ENCODE assay signal across 8 cellular contexts in genomic region chr9:89661391-89661949, GRCh38. TPM values are rescaled to one million over a fixed set of nuclear protein-coding genes. Genes with fewer than 3 reads are reported as not detected.
DNase-seq lines count a peak whose midpoint lies in the region; ATAC-seq and TF ChIP-seq lines count a peak whose summit lies in the region.

No MANE protein-coding gene starts in this region.

- no peaks in the 10 kb centered on the region for H3K79me2 ChIP-seq in parathyroid adenoma

- no peak overlapping the region for H3K9ac ChIP-seq in parathyroid adenoma

- H3K9me3 ChIP-seq in heart right ventricle = no peaks in the 10 kb centered on the region
- no peaks in the 10 kb centered on the region for H3K9me3 ChIP-seq in parathyroid adenoma (ENCODE audit: control insufficient read depth, low read length)

- peak overlapping the region; percentile 71 for H3K4me2 ChIP-seq in parathyroid adenoma (ENCODE audit: low read length)

- TF ChIP-seq CTCF in C4-2B (conservative IDR thresholded peaks at IDR 0.05) = no peak
- no peak for TF ChIP-seq CTCF in VCaP (conservative IDR thresholded peaks at IDR 0.05)
- no peak for TF ChIP-seq CTCF in heart right ventricle (IDR thresholded peaks at IDR 0.05)
- TF ChIP-seq CTCF in parathyroid adenoma (IDR thresholded peaks at IDR 0.05) = no peak

- ATAC-seq in heart right ventricle (peak; percentile 25 to 82 (median 60)), GM19023 (IDR thresholded peaks at IDR 0.05; ENCODE audit: unreplicated experiment) (no peak)

- no peaks in the 10 kb centered on the region for H3K27me3 ChIP-seq in heart right ventricle
- H3K27me3 ChIP-seq in parathyroid adenoma (ENCODE audit: control insufficient read depth, insufficient read depth, low read length) = no peaks in the 10 kb centered on the region

- DNase-seq in heart right ventricle (no peak), D341Med (ENCODE audit: low spot score) (no peak), DMS79 treated with DMSO at 0.1 percent for 48 hours (lab: John Stamatoyannopoulos, UW) (no peak)
- DNase-seq in activated T-cell treated with anti-CD3 and anti-CD28 coated beads, Interleukin-2, amount 50 U/mL, for 48 hours = no peak

- WGBS in heart right ventricle, 2 donors = 12 to 20% methylated on average over 13 of the region's 13 CpGs

- peaks cover 4 to 57% (median 22%) of the 10 kb centered on the region in 9 donors for H3K4me1 ChIP-seq in heart right ventricle
- peaks cover 36% of the 10 kb centered on the region for H3K4me1 ChIP-seq in parathyroid adenoma

- H2AFZ ChIP-seq in parathyroid adenoma = peak overlapping the region; percentile 88

- intact Hi-C loops in heart right ventricle (cut with DNase I) = loop anchor here in 1 of 10 donors (5.0 kb wide), 1 partner anchor 54 kb away; the partner anchor contains the start of gene GADD45G

- peak overlapping the region in 6 of 10 donors; percentile 34 to 51 (median 49) for H3K4me3 ChIP-seq in heart right ventricle
- peak overlapping the region; percentile 44 for H3K4me3 ChIP-seq in parathyroid adenoma (ENCODE audit: low read depth, low read length)

- H3K27ac ChIP-seq in C4-2B (peak overlapping the region; percentile 89), VCaP (peak overlapping the region; percentile 95), heart right ventricle (peak overlapping the region; percentile 50 to 88 (median 82)), parathyroid adenoma (peak overlapping the region; percentile 67)

- H3K36me3 ChIP-seq in heart right ventricle (no peaks in the 10 kb centered on the region), parathyroid adenoma (ENCODE audit: control insufficient read depth, insufficient read depth, low read length) (no peaks in the 10 kb centered on the region)

RNA-seq across cellular contexts. Expression of gene GADD45G, which starts 56.7 kb away (rescaled TPM):
- 10 to 100 TPM in 8 of 10 donors, 1 to 10 TPM in 2; 9.4 to 81.2 (median 19.6) TPM for total RNA-seq in heart right ventricle
- polyA plus RNA-seq in heart right ventricle = 100 to 1,000 TPM in 1 of 2 donors, 10 to 100 TPM in 1; 56.0 to 125 TPM
